Comparison of ENCODE assay signal across 34 cellular contexts in genomic region chr10:59958882-59959281, GRCh38.
"Had no signal": no experiment of that assay in that cellular context is flagged by ENCODE, and none has a peak within 500 bp of the region (broad histone marks: within the 10 kb centered on the region; RNA-seq: fewer than 3 reads in every experiment).

No MANE protein-coding gene starts in this region.

- H3K36me3 ChIP-seq: brain microvascular endothelial cell, gastrocnemius medialis, heart left ventricle, WERI-Rb-1 had no signal

- DNase-seq: activated B cell treated with CpG ODN at 0.5 μM for 24 hours; activated CD4-positive, alpha-beta memory T cell treated with anti-CD3 and anti-CD28 coated beads, Interleukin-2, amount 10 ng/mL, durations not matched to agents 7 days and 5 days; activated CD4-positive, alpha-beta T cell treated with anti-CD3 and anti-CD28 coated beads for 48 hours; activated CD4-positive, alpha-beta T cell treated with anti-CD3 and anti-CD28 coated beads, Interleukin-2, amount 50 U/mL, for 4 hours; activated CD8-positive, alpha-beta memory T cell treated with anti-CD3 and anti-CD28 coated beads, Interleukin-2, amount 50 U/mL, for 48 hours; activated effector memory CD4-positive, alpha-beta T cell treated with Interleukin-2 at 50 U/mL for 16 hours; activated gamma-delta T cell treated with Interleukin-2 at 50 U/mL for 16 hours; activated naive CD4-positive, alpha-beta T cell treated with anti-CD3 and anti-CD28 coated beads, Interleukin-2, amount 50 U/mL, for 16 hours; activated naive CD4-positive, alpha-beta T cell treated with Interleukin-2 at 50 U/mL for 16 hours; activated T-cell treated with anti-CD3 and anti-CD28 coated beads for 4 hours; activated T-cell treated with anti-CD3 and anti-CD28 coated beads, Interleukin-2, amount 50 U/mL, for 24 hours; activated T-cell treated with anti-CD3 and anti-CD28 coated beads, Interleukin-2, amount 50 U/mL, for 72 hours; amniotic stem cell; anterior cingulate cortex; brain microvascular endothelial cell; dorsolateral prefrontal cortex; effector memory CD4-positive, alpha-beta T cell; endodermal cell; foreskin keratinocyte; gastrocnemius medialis; glutamatergic neuron; heart left ventricle; T-helper 1 cell; T-helper 17 cell; T1000; WERI-Rb-1 had no signal

- H3K9me3 ChIP-seq: gastrocnemius medialis, heart left ventricle had no signal

- H3K9me3 Mint-ChIP-seq: activated B cell treated with CpG ODN at 0.5 μM for 24 hours; activated CD4-positive, alpha-beta memory T cell treated with anti-CD3 and anti-CD28 coated beads, Interleukin-2, amount 10 ng/mL, durations not matched to agents 7 days and 5 days; activated T-cell treated with anti-CD3 and anti-CD28 coated beads, Interleukin-2, amount 50 U/mL, for 24 hours; central memory CD8-positive, alpha-beta T cell; dendritic cell treated with granulocyte-macrophage colony-stimulating factor and Interleukin-4, amounts not matched to agents 40 ng/mL and 50 ng/mL, for 4 days; endodermal cell; T-helper 2 cell treated with Interferon-gamma antibody and Interleukin-4, amounts not matched to agents 5 μg/mL and 100 μg/mL, for 36 hours had no signal

- H3K4me3 Mint-ChIP-seq: activated B cell treated with CpG ODN at 0.5 μM for 24 hours; activated CD4-positive, alpha-beta memory T cell treated with anti-CD3 and anti-CD28 coated beads, Interleukin-2, amount 10 ng/mL, durations not matched to agents 7 days and 5 days; activated naive CD8-positive, alpha-beta T cell; activated T-cell treated with anti-CD3 and anti-CD28 coated beads, Interleukin-2, amount 50 U/mL, for 24 hours; activated T-cell treated with anti-CD3 and anti-CD28 coated beads, Interleukin-2, amount 50 U/mL, for 72 hours; central memory CD8-positive, alpha-beta T cell; dendritic cell treated with granulocyte-macrophage colony-stimulating factor and Interleukin-4, amounts not matched to agents 40 ng/mL and 50 ng/mL, for 4 days; endodermal cell; T-helper 17 cell; T-helper 2 cell treated with Interferon-gamma antibody and Interleukin-4, amounts not matched to agents 5 μg/mL and 100 μg/mL, for 36 hours had no signal

- H3K4me1 ChIP-seq: foreskin keratinocyte, gastrocnemius medialis had no signal

- H3K4me3 ChIP-seq: coronary artery, dorsolateral prefrontal cortex, gastrocnemius medialis, heart left ventricle had no signal

- H3K4me1 Mint-ChIP-seq: activated B cell treated with CpG ODN at 0.5 μM for 24 hours; activated CD4-positive, alpha-beta memory T cell treated with anti-CD3 and anti-CD28 coated beads, Interleukin-2, amount 10 ng/mL, durations not matched to agents 7 days and 5 days; central memory CD8-positive, alpha-beta T cell; T-helper 17 cell had no signal

- H3K27ac ChIP-seq: brain microvascular endothelial cell, coronary artery, dorsolateral prefrontal cortex, foreskin keratinocyte, gastrocnemius medialis, heart left ventricle, WERI-Rb-1 had no signal

- H3K27ac Mint-ChIP-seq: activated B cell treated with CpG ODN at 0.5 μM for 24 hours; activated CD4-positive, alpha-beta memory T cell treated with anti-CD3 and anti-CD28 coated beads, Interleukin-2, amount 10 ng/mL, durations not matched to agents 7 days and 5 days; activated naive CD8-positive, alpha-beta T cell; activated T-cell treated with anti-CD3 and anti-CD28 coated beads, Interleukin-2, amount 50 U/mL, for 24 hours; activated T-cell treated with anti-CD3 and anti-CD28 coated beads, Interleukin-2, amount 50 U/mL, for 72 hours; dendritic cell treated with granulocyte-macrophage colony-stimulating factor and Interleukin-4, amounts not matched to agents 40 ng/mL and 50 ng/mL, for 4 days; endodermal cell; T-helper 17 cell; T-helper 2 cell treated with Interferon-gamma antibody and Interleukin-4, amounts not matched to agents 5 μg/mL and 100 μg/mL, for 36 hours had no signal

- ATAC-seq: activated CD4-positive, CD25-positive, alpha-beta regulatory T cell treated with anti-CD3 and anti-CD28 coated beads, Interleukin-2, amount 50 U/mL, for 24 hours; activated T-cell treated with anti-CD3 and anti-CD28 coated beads, Interleukin-2, amount 50 U/mL, for 72 hours; esophagus mucosa; foreskin keratinocyte; gastrocnemius medialis; heart left ventricle; T-helper 17 cell had no signal

- FAIRE-seq: astrocyte had no signal

- H3K27me3 ChIP-seq: brain microvascular endothelial cell, dorsolateral prefrontal cortex, foreskin keratinocyte, gastrocnemius medialis, heart left ventricle had no signal
